Comparison of ENCODE assay signal across 8 cellular contexts in the genomic region with DNA sequence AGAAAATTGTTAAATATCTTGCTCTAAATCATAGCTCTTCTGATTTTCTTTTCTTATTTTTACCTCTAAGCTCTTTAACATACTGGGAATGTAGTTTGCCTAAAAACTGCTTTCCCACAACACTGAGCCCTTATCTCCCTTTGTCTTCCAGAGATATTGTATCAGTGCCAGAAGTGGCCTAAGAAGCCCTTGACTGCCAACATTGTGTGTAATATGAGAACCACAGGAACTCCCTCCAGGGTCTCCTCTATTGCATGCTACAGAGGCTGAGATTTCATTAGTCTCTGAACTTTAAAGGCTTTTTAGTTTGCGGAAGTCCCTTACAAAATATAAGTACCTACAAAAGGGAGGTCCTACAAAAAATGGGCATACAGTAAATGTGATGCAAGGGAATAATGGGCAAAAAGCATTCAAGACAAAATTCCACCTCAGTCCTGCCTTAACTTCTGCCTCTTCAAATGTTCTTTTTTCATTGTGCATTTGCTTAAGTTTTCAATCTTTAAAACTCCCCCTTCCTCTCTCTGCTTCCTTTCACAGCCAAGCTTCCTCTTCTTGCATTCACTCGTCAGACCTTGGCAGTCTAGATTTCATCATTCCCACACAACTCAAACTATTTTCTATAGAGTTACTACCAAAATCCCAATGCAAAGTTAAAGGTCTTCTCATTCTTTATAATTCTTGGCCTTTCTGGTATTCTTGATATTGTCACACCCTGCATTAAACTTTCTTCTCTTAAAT.
DNase-seq lines count a peak whose midpoint lies in the region; TF ChIP-seq lines count a peak whose summit lies in the region.

No MANE protein-coding gene starts in this region.

- no peaks in the 10 kb centered on the region for H3K36me3 ChIP-seq in OCI-LY7 (ENCODE audit: insufficient read depth, low read length)

- intact Hi-C loops in OCI-LY7 (cut with micrococcal nuclease; ENCODE audit: unreplicated experiment), result no loop called here

- H3K4me2 ChIP-seq in OCI-LY7 (ENCODE audit: low read length), result no peak overlapping the region

- DNase-seq in GM04504 (ENCODE audit: low read depth) (peak; percentile 79), NCI-H226 (peak; percentile 98), dermis blood vessel endothelial cell (peak; percentile 96), pons (ENCODE audit: low spot score) (peak; percentile 47), NCI-H1092 treated with DMSO at 0.1 percent for 48 hours (lab: John Stamatoyannopoulos, UW) (no peak), OCI-LY7 (ENCODE audit: low spot score) (no peak), anterior cingulate cortex (lab: John Stamatoyannopoulos, UW) (no peak), NCI-H526 treated with DMSO at 0.1 percent for 48 hours (lab: John Stamatoyannopoulos, UW) (no peak)

- no peaks in the 10 kb centered on the region for H3K9me3 ChIP-seq in OCI-LY7 (ENCODE audit: low read length)

- H2AFZ ChIP-seq in OCI-LY7 (ENCODE audit: low read length), result no peak overlapping the region

- no peak overlapping the region for H3K27ac ChIP-seq in OCI-LY7 (ENCODE audit: low read depth, low read length, poor library complexity, severe bottlenecking)

- H3K4me1 ChIP-seq in OCI-LY7 (ENCODE audit: insufficient read depth, low read length, poor library complexity, severe bottlenecking), result no peaks in the 10 kb centered on the region

- no peaks in the 10 kb centered on the region for H3K79me2 ChIP-seq in OCI-LY7 (ENCODE audit: insufficient read depth, low read depth, low read length)

- H3K4me3 ChIP-seq in OCI-LY7 (ENCODE audit: low read depth, low read length, poor library complexity, severe bottlenecking), result no peak overlapping the region

- no peak for TF ChIP-seq CTCF in OCI-LY7 (conservative IDR thresholded peaks at IDR 0.05; ENCODE audit: low read length)

- no TSS peak for BruUV-seq in OCI-LY7 (replicated peaks; lab: Mats Ljungman, UMichigan)

- CTCF ChIA-PET in OCI-LY7 (lab: Charles Lee; ENCODE audit: unreplicated experiment), result no interaction called here

- no peaks in the 10 kb centered on the region for H3K9me2 ChIP-seq in OCI-LY7 (ENCODE audit: insufficient read depth, low read length)

- no peaks in the 10 kb centered on the region for H4K20me1 ChIP-seq in OCI-LY7 (ENCODE audit: insufficient read depth, low read length)

- POLR2A ChIA-PET in OCI-LY7 (lab: Charles Lee), result interaction anchor here (0.6 to 1.4 kb wide), 3 partner anchors 12 to 1199 kb away, joined by 3 to 7 read pairs (median 3); no protein-coding TSS in a partner anchor

Comparison
In these comparisons a context has a peak if more than half of its experiments do, and no peak if none do; other contexts are left out.
1. DNase-seq: peak in GM04504 (single experiment), NCI-H226 (single experiment), dermis blood vessel endothelial cell (single experiment) and pons (single experiment); none in NCI-H1092 treated with DMSO at 0.1 percent for 48 hours (single experiment), OCI-LY7 (single experiment), anterior cingulate cortex (0 of 58) and NCI-H526 treated with DMSO at 0.1 percent for 48 hours (single experiment).